ENCODE assay signal across 31 cellular contexts in the genomic region with DNA sequence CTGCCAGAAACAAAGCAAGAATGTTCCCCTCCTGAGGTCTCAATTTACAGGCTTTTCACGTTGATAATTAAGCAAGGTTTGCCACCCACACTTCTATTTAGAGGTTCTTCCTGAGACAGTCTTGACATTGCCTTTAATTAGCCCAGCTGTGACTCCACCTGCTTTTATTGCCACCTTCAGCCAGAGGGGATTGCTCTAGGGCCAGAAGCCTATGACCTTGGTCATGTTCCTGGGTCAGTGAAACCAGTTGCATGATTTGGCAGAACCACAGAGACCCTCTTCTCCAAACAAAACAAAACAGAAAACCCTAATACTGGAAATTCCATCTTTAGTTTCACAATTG.
A peak's percentile ranks its signal among the peaks of the same experiment; 100 is the strongest.
DNase-seq lines count a peak whose midpoint lies in the region; ATAC-seq, FAIRE-seq and TF ChIP-seq lines count a peak whose summit lies in the region.
"Had no signal": no experiment of that assay in that cellular context is flagged by ENCODE, and none has a peak within 500 bp of the region (broad histone marks: within the 10 kb centered on the region; RNA-seq: fewer than 3 reads in every experiment).

No MANE protein-coding gene starts in this region.

- DNase-seq in HepG2 (ENCODE audit: low spot score) (no peak), right lobe of liver (no peak), neural crest cell (ENCODE audit: low read depth, low spot score) (no peak), DMS53 treated with DMSO at 0.1 percent for 48 hours (lab: John Stamatoyannopoulos, UW; ENCODE audit: unreplicated experiment) (no peak), GM03348 (ENCODE audit: low spot score) (no peak)
- no peak for DNase-seq in activated CD8-positive, alpha-beta T cell treated with anti-CD3 and anti-CD28 coated beads, Interleukin-2, amount 10 ng/mL, durations not matched to agents 7 days and 5 days
- DNase-seq: activated CD4-positive, alpha-beta T cell treated with anti-CD3 and anti-CD28 coated beads for 1 hour; activated CD8-positive, alpha-beta T cell treated with anti-CD3 and anti-CD28 coated beads for 36 hours; AML-193; CD4-positive, alpha-beta T cell; cortex of kidney; endodermal cell; gastrocnemius medialis; immature natural killer cell; left ventricle myocardium inferior; MM.1S; NCI-H1417 treated with DMSO at 0.1 percent for 48 hours; NCI-H2081 treated with DMSO at 0.1 percent for 48 hours; NCI-H446; NCI-H82; stimulated activated CD4-positive, alpha-beta T cell treated with anti-CD3 and anti-CD28 coated beads, Interleukin-4, amount 100 ng/mL, for 24 hours; T-helper 17 cell had no signal

- H3K9me3 ChIP-seq in HepG2 (ENCODE audit: low read length) (no peaks in the 10 kb centered on the region), right lobe of liver (no peaks in the 10 kb centered on the region), duodenal mucosa (ENCODE audit: control insufficient read depth in 1 of 2, low read length in 2 of 2) (no peaks in the 10 kb centered on the region)
- H3K9me3 ChIP-seq: gastrocnemius medialis, left ventricle myocardium inferior had no signal

- H4K20me1 ChIP-seq in HepG2 (ENCODE audit: insufficient read depth, low read length), result no peaks in the 10 kb centered on the region

- TF ChIP-seq EP300 in HepG2 (IDR thresholded peaks at IDR 0.05; ENCODE audit: low read depth in 2 of 2, low read length in 2 of 2), result no peak; a peak in 1 of 4 replicates
- TF ChIP-seq EP300 in HepG2 (CRISPR knock-in tag; IDR thresholded peaks at IDR 0.05; ENCODE audit: borderline replicate concordance), result no peak

- ATAC-seq in HepG2 (no peak), right lobe of liver (no peak), HG03469 (IDR thresholded peaks at IDR 0.05; ENCODE audit: unreplicated experiment) (no peak)
- no peak for ATAC-seq in activated CD8-positive, alpha-beta T cell treated with anti-CD3 and anti-CD28 coated beads, Interleukin-2, amount 10 ng/mL, durations not matched to agents 7 days and 5 days
- ATAC-seq: activated CD8-positive, alpha-beta T cell treated with anti-CD3 and anti-CD28 coated beads for 36 hours; gastrocnemius medialis; natural killer cell treated with Interleukin-12 subunit alpha and Interleukin-12 subunit beta and Interleukin-15 and Interleukin-18, amount 100 ng/mL, for 72 hours; sciatic nerve; SK-N-SH treated with all-trans-retinoic acid at 6 μM for 48 hours; stimulated activated effector memory CD8-positive, alpha-beta T cell treated with anti-CD3 and anti-CD28 coated beads, Interleukin-12 subunit alpha, Interleukin-12 subunit beta, amount 100 ng/mL, for 72 hours; T-helper 17 cell had no signal

- CTCF ChIA-PET in HepG2 (lab: Yijun Ruan, JAX; ENCODE audit: low intra/inter-chr PET ratio, low total read pairs), result no interaction called here
- CTCF ChIA-PET in activated CD8-positive, alpha-beta T cell treated with anti-CD3 and anti-CD28 coated beads, Interleukin-2, amount 10 ng/mL, durations not matched to agents 7 days and 5 days (lab: Charles Lee), result no interaction called here

- H3K79me2 ChIP-seq in HepG2 (ENCODE audit: insufficient read depth, low read length), result no peaks in the 10 kb centered on the region
- H3K79me2 ChIP-seq: parathyroid adenoma had no signal

- H3K9ac ChIP-seq in HepG2 (ENCODE audit: insufficient read depth, low read depth, low read length) (peak overlapping the region; percentile 82), duodenal mucosa (ENCODE audit: low read depth in 1 of 2, low read length in 2 of 2) (no peak overlapping the region)
- H3K9ac ChIP-seq: parathyroid adenoma had no signal

- H3K4me3 Mint-ChIP-seq in neural crest cell, result no peak overlapping the region
- H3K4me3 Mint-ChIP-seq in activated CD8-positive, alpha-beta T cell treated with anti-CD3 and anti-CD28 coated beads, Interleukin-2, amount 10 ng/mL, durations not matched to agents 7 days and 5 days, result no peak overlapping the region
- H3K4me3 Mint-ChIP-seq: activated CD8-positive, alpha-beta T cell treated with anti-CD3 and anti-CD28 coated beads for 36 hours; activated naive CD4-positive, alpha-beta T cell treated with anti-CD3 and anti-CD28 coated beads, Interleukin-2, amount 50 U/mL, for 24 hours; CD4-positive, alpha-beta T cell; endodermal cell; immature natural killer cell; natural killer cell treated with Interleukin-12 subunit alpha and Interleukin-12 subunit beta and Interleukin-15 and Interleukin-18, amount 100 ng/mL, for 72 hours; stimulated activated effector memory CD8-positive, alpha-beta T cell treated with anti-CD3 and anti-CD28 coated beads, Interleukin-12 subunit alpha, Interleukin-12 subunit beta, amount 100 ng/mL, for 72 hours; T-helper 17 cell had no signal

- no peak overlapping the region for H2AFZ ChIP-seq in HepG2 (ENCODE audit: low read length)
- H2AFZ ChIP-seq: parathyroid adenoma had no signal

- peak overlapping the region; percentile 92 for H3K27ac ChIP-seq in HepG2 (ENCODE audit: extremely low read length, insufficient read depth, low read length)
- no peak overlapping the region for H3K27ac ChIP-seq in right lobe of liver
- peak overlapping the region; percentile 62 for H3K27ac ChIP-seq in duodenal mucosa (ENCODE audit: low read depth, low read length)
- H3K27ac ChIP-seq: gastrocnemius medialis, left ventricle myocardium inferior, parathyroid adenoma had no signal

- FAIRE-seq in HepG2 (lab: Jason Lieb, UNC), result no peak

- 0% methylated on average over 1 of the region's 1 CpG for WGBS in HepG2 (ENCODE audit: low lambda C conversion rate)
- WGBS in right lobe of liver (ENCODE audit: insufficient coverage, low coverage, low lambda C conversion rate, missing lambda C conversion rate), result 86% methylated on average over 1 of the region's 1 CpG

- POLR2A ChIA-PET in HepG2 (lab: Yijun Ruan, JAX), result interaction anchor here (0.8 to 2.7 kb wide), 3 partner anchors 171 to 226 kb away, joined by 4 to 13 read pairs (median 6); no protein-coding TSS in a partner anchor
- POLR2A ChIA-PET in activated CD8-positive, alpha-beta T cell treated with anti-CD3 and anti-CD28 coated beads, Interleukin-2, amount 10 ng/mL, durations not matched to agents 7 days and 5 days (lab: Charles Lee), result no interaction called here

- TF ChIP-seq CTCF in HepG2 (CRISPR knock-in tag; IDR thresholded peaks at IDR 0.05) (no peak), right lobe of liver (IDR thresholded peaks at IDR 0.05) (no peak), neural crest cell (conservative IDR thresholded peaks at IDR 0.05) (no peak)

- intact Hi-C loops in HepG2 (cut with micrococcal nuclease; ENCODE audit: unreplicated experiment) (loop anchor here (5.0 kb wide), 2 partner anchors 66 to 224 kb away; no protein-coding TSS in a partner anchor), right lobe of liver (cut with DNase I) (no loop called here)

- in situ Hi-C loops in HepG2 (cut with HindIII; ENCODE audit: extremely low pct_ligation_motif_present, low pct_unique_long_range_greater_than_20kb), result no loop called here

- no TSS peak for BruUV-seq in HepG2 (replicated peaks; lab: Mats Ljungman, UMichigan)

- H3K36me3 ChIP-seq in HepG2 (replicated peaks in 1 of 2; ENCODE audit: control insufficient read depth in 1 of 2, insufficient read depth in 2 of 2, low read length in 2 of 2) (no peaks in the 10 kb centered on the region), right lobe of liver (no peaks in the 10 kb centered on the region), duodenal mucosa (ENCODE audit: control insufficient read depth in 1 of 2, insufficient read depth in 2 of 2, low read length in 2 of 2) (no peaks in the 10 kb centered on the region)
- H3K36me3 ChIP-seq: gastrocnemius medialis, left ventricle myocardium inferior had no signal

- no peaks in the 10 kb centered on the region for H3K27me3 Mint-ChIP-seq in neural crest cell (ENCODE audit: low read depth)
- peaks cover 8% of the 10 kb centered on the region for H3K27me3 Mint-ChIP-seq in activated CD8-positive, alpha-beta T cell treated with anti-CD3 and anti-CD28 coated beads, Interleukin-2, amount 10 ng/mL, durations not matched to agents 7 days and 5 days (ENCODE audit: low read depth)
- H3K27me3 Mint-ChIP-seq: activated naive CD4-positive, alpha-beta T cell treated with anti-CD3 and anti-CD28 coated beads, Interleukin-2, amount 50 U/mL, for 24 hours had no signal

- peak overlapping the region; percentile 79 for H3K27ac Mint-ChIP-seq in neural crest cell (ENCODE audit: unreplicated experiment)
- H3K27ac Mint-ChIP-seq in activated CD8-positive, alpha-beta T cell treated with anti-CD3 and anti-CD28 coated beads, Interleukin-2, amount 10 ng/mL, durations not matched to agents 7 days and 5 days, result no peak overlapping the region
- H3K27ac Mint-ChIP-seq: activated CD8-positive, alpha-beta T cell treated with anti-CD3 and anti-CD28 coated beads for 36 hours; activated naive CD4-positive, alpha-beta T cell treated with anti-CD3 and anti-CD28 coated beads, Interleukin-2, amount 50 U/mL, for 24 hours; activated T-helper 2 cell treated with anti-CD3 and anti-CD28 coated beads, Interferon-gamma antibody, Interleukin-2, Interleukin-4, amounts not matched to agents 10 μg/mL and 5 μg/mL and 100 μg/mL, durations not matched to agents 14 hours and 24 hours and 36 hours; CD4-positive, alpha-beta T cell; immature natural killer cell; natural killer cell treated with Interleukin-12 subunit alpha and Interleukin-12 subunit beta and Interleukin-15 and Interleukin-18, amount 100 ng/mL, for 72 hours; stimulated activated effector memory CD8-positive, alpha-beta T cell treated with anti-CD3 and anti-CD28 coated beads, Interleukin-12 subunit alpha, Interleukin-12 subunit beta, amount 100 ng/mL, for 72 hours; T-helper 17 cell had no signal

- peaks cover 62% of the 10 kb centered on the region for H3K4me1 ChIP-seq in HepG2 (ENCODE audit: insufficient read depth, low read length)
- H3K4me1 ChIP-seq in right lobe of liver, result peaks cover 0 to 42% (median 2%) of the 10 kb centered on the region in 4 donors
- peaks cover 20 to 28% of the 10 kb centered on the region in 2 donors for H3K4me1 ChIP-seq in duodenal mucosa (ENCODE audit: control insufficient read depth in 1 of 2, insufficient read depth in 2 of 2, low read length in 2 of 2)
- H3K4me1 ChIP-seq: gastrocnemius medialis had no signal

- H3K4me2 ChIP-seq in HepG2 (ENCODE audit: low read depth, low read length), result peak overlapping the region; percentile 76

- peaks cover 12% of the 10 kb centered on the region for H3K4me1 Mint-ChIP-seq in neural crest cell
- H3K4me1 Mint-ChIP-seq in activated CD8-positive, alpha-beta T cell treated with anti-CD3 and anti-CD28 coated beads, Interleukin-2, amount 10 ng/mL, durations not matched to agents 7 days and 5 days (ENCODE audit: low read depth), result no peaks in the 10 kb centered on the region
- H3K4me1 Mint-ChIP-seq: activated naive CD4-positive, alpha-beta T cell treated with anti-CD3 and anti-CD28 coated beads, Interleukin-2, amount 50 U/mL, for 24 hours; immature natural killer cell; stimulated activated effector memory CD8-positive, alpha-beta T cell treated with anti-CD3 and anti-CD28 coated beads, Interleukin-12 subunit alpha, Interleukin-12 subunit beta, amount 100 ng/mL, for 72 hours had no signal

- H3K4me3 ChIP-seq in HepG2 (replicated peaks in 1 of 3; ENCODE audit: insufficient read depth in 1 of 3, low read depth in 2 of 3, low read length in 3 of 3), result peak overlapping the region in 1 of 3 experiments; percentile 38; a peak in 1 of 6 replicates
- H3K4me3 ChIP-seq in right lobe of liver, result no peak overlapping the region
- H3K4me3 ChIP-seq in duodenal mucosa (ENCODE audit: low read depth in 1 of 2, low read length in 2 of 2), result no peak overlapping the region
- H3K4me3 ChIP-seq: gastrocnemius medialis, left ventricle myocardium inferior had no signal

- H3K9me3 Mint-ChIP-seq in neural crest cell, result no peaks in the 10 kb centered on the region
- no peaks in the 10 kb centered on the region for H3K9me3 Mint-ChIP-seq in activated CD8-positive, alpha-beta T cell treated with anti-CD3 and anti-CD28 coated beads, Interleukin-2, amount 10 ng/mL, durations not matched to agents 7 days and 5 days (ENCODE audit: insufficient read depth)
- H3K9me3 Mint-ChIP-seq: activated CD8-positive, alpha-beta T cell treated with anti-CD3 and anti-CD28 coated beads for 36 hours; activated naive CD4-positive, alpha-beta T cell treated with anti-CD3 and anti-CD28 coated beads, Interleukin-2, amount 50 U/mL, for 24 hours; activated T-helper 2 cell treated with anti-CD3 and anti-CD28 coated beads, Interferon-gamma antibody, Interleukin-2, Interleukin-4, amounts not matched to agents 10 μg/mL and 5 μg/mL and 100 μg/mL, durations not matched to agents 14 hours and 24 hours and 36 hours; CD4-positive, alpha-beta T cell; endodermal cell; immature natural killer cell; natural killer cell treated with Interleukin-12 subunit alpha and Interleukin-12 subunit beta and Interleukin-15 and Interleukin-18, amount 100 ng/mL, for 72 hours; stimulated activated effector memory CD8-positive, alpha-beta T cell treated with anti-CD3 and anti-CD28 coated beads, Interleukin-12 subunit alpha, Interleukin-12 subunit beta, amount 100 ng/mL, for 72 hours had no signal

- peaks cover 2% of the 10 kb centered on the region for H3K36me3 Mint-ChIP-seq in neural crest cell (ENCODE audit: low read depth)
- H3K36me3 Mint-ChIP-seq in activated CD8-positive, alpha-beta T cell treated with anti-CD3 and anti-CD28 coated beads, Interleukin-2, amount 10 ng/mL, durations not matched to agents 7 days and 5 days (ENCODE audit: low read depth), result no peaks in the 10 kb centered on the region
- H3K36me3 Mint-ChIP-seq: activated naive CD4-positive, alpha-beta T cell treated with anti-CD3 and anti-CD28 coated beads, Interleukin-2, amount 50 U/mL, for 24 hours; immature natural killer cell; natural killer cell treated with Interleukin-12 subunit alpha and Interleukin-12 subunit beta and Interleukin-15 and Interleukin-18, amount 100 ng/mL, for 72 hours; stimulated activated effector memory CD8-positive, alpha-beta T cell treated with anti-CD3 and anti-CD28 coated beads, Interleukin-12 subunit alpha, Interleukin-12 subunit beta, amount 100 ng/mL, for 72 hours had no signal

- no peaks in the 10 kb centered on the region for H3K27me3 ChIP-seq in HepG2 (ENCODE audit: control insufficient read depth in 1 of 2, insufficient read depth in 2 of 2, low read length in 2 of 2)
- no peaks in the 10 kb centered on the region for H3K27me3 ChIP-seq in right lobe of liver
- H3K27me3 ChIP-seq in duodenal mucosa (ENCODE audit: control insufficient read depth in 1 of 2, insufficient read depth in 2 of 2, low read length in 2 of 2), result no peaks in the 10 kb centered on the region
- H3K27me3 ChIP-seq: gastrocnemius medialis had no signal

- TF ChIP-seq POLR2A in HepG2 (IDR thresholded peaks at IDR 0.05; ENCODE audit: insufficient read depth in 1 of 2, low read depth in 2 of 2, low read length in 2 of 2) (no peak), right lobe of liver (IDR thresholded peaks at IDR 0.05) (no peak)

- no peak for TF ChIP-seq RAD21 in HepG2 (CRISPR knock-in tag; IDR thresholded peaks at IDR 0.05)

Comparison
In these comparisons a context has a peak if more than half of its experiments do, and no peak if none do; other contexts are left out.
1. H3K27ac ChIP-seq: peak in HepG2 (single experiment) and duodenal mucosa (single experiment); none in right lobe of liver (0 of 3).